25 cellular contexts compared by ENCODE assay signal in the genomic region with DNA sequence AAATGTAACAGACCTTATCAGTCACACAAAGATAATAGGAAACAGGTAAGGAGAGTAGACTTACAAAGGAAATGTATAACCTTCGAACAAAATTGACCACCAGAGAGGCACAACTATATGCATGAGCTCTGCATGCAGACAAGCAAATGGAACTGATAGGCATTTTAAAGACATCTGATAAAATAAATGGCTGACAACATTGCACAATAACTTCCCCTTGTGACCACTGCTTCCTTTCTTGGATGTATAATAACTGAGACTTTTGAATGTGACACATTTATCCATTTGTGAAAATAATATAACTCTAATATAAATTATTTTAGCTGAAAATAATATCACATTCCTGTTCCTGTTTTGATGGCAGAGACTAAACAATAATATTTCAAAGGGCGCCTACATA.
"Had no signal": no experiment of that assay in that cellular context is flagged by ENCODE, and none has a peak within 500 bp of the region (broad histone marks: within the 10 kb centered on the region; RNA-seq: fewer than 3 reads in every experiment).

No MANE protein-coding gene starts in this region.

- DNase-seq: activated CD4-positive, alpha-beta memory T cell treated with anti-CD3 and anti-CD28 coated beads, Interleukin-2, amount 10 ng/mL, durations not matched to agents 7 days and 5 days; activated CD4-positive, alpha-beta T cell treated with anti-CD3 and anti-CD28 coated beads for 1 hour; activated CD4-positive, alpha-beta T cell treated with anti-CD3 and anti-CD28 coated beads for 4 hours; activated CD4-positive, alpha-beta T cell treated with anti-CD3 and anti-CD28 coated beads, Interleukin-2, amount 10 ng/mL, durations not matched to agents 7 days and 5 days; activated CD4-positive, alpha-beta T cell treated with anti-CD3 and anti-CD28 coated beads, Interleukin-2, amount 50 U/mL, for 4 hours; activated CD8-positive, alpha-beta memory T cell treated with anti-CD3 and anti-CD28 coated beads for 24 hours; activated effector memory CD4-positive, alpha-beta T cell treated with Interleukin-2 at 50 U/mL for 16 hours; activated gamma-delta T cell treated with Interleukin-2 at 50 U/mL for 16 hours; activated naive CD4-positive, alpha-beta T cell treated with anti-CD3 and anti-CD28 coated beads, Interleukin-2, amount 50 U/mL, for 16 hours; activated naive CD4-positive, alpha-beta T cell treated with Interleukin-2 at 50 U/mL for 16 hours; activated T-cell treated with anti-CD3 and anti-CD28 coated beads, Interleukin-2, amount 50 U/mL, for 4 hours; amniotic stem cell; anterior cingulate cortex; brain microvascular endothelial cell; dorsolateral prefrontal cortex; effector memory CD4-positive, alpha-beta T cell; endodermal cell; foreskin fibroblast; heart right ventricle; hippocampal formation; T-helper 2 cell had no signal

- FAIRE-seq: astrocyte, bronchial epithelial cell, frontal cortex, TTC549 had no signal
